8 cellular contexts compared by ENCODE assay signal in the genomic region with DNA sequence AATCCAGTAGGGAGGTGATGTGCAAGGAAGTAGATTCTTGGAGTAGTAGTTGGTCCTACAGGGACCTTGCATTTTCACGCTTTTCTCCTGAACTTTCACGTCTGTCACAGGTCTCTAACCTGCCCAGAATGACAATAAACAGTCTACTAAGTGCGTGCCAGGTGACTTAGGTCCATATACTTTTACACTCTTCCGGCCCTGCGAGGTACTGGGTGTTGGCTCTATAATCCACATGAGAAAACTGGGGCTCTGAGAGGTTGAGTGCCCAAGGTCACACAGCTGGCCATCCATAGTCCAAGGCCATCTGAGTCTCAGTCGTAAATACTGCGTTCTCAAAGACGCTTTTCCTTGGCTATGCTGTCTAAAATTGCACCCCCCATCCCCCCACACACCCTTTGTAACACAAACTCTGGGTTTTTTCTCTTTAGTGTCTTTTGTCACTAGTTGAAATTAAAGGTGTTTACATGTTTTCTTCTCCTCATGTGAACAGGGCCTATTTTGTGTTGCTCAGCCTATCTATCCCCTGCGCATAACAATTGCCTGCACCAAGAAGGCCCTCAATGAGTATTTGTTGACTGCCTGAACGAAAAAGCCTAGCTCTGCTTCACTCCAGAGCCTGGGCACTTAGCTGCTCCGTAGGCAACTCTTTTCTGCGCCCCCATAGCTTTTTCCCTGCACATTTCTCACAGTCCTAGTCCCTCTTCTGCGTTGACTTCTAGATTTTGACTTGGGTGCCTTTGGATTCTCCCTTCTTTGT. TPM values are rescaled to one million over a fixed set of nuclear protein-coding genes. Genes with fewer than 3 reads are reported as not detected.
A peak's percentile ranks its signal among the peaks of the same experiment; 100 is the strongest.
DNase-seq lines count a peak whose midpoint lies in the region; ATAC-seq and TF ChIP-seq lines count a peak whose summit lies in the region.

No MANE protein-coding gene starts in this region.

- no peaks in the 10 kb centered on the region for H3K9me3 ChIP-seq in esophagus (ENCODE audit: control insufficient read depth in 2 of 2, insufficient read depth in 1 of 2, low read depth in 1 of 2, low read length in 1 of 2)

- H3K27me3 ChIP-seq in BJ (ENCODE audit: control insufficient read depth, insufficient read depth, low read length), result no peaks in the 10 kb centered on the region
- no peaks in the 10 kb centered on the region for H3K27me3 ChIP-seq in esophagus (ENCODE audit: control insufficient read depth in 1 of 2, insufficient read depth in 2 of 2, low read length in 2 of 2)

- peaks cover 17% of the 10 kb centered on the region for H3K36me3 Mint-ChIP-seq in osteocyte (ENCODE audit: unreplicated experiment)

- POLR2A ChIA-PET in BJ (lab: Charles Lee), result no interaction called here

- CTCF ChIA-PET in BJ (lab: Yijun Ruan, JAX), result interaction anchor here (1.5 kb wide), 1 partner anchor 15 kb away, joined by 5 read pairs; no protein-coding TSS in a partner anchor

- ATAC-seq in GM21576 (IDR thresholded peaks at IDR 0.05; ENCODE audit: unreplicated experiment), result peak; percentile 3
- ATAC-seq in omental fat pad (ENCODE audit: low FRiP score), result no peak

- peaks cover 20% of the 10 kb centered on the region for H3K27me3 Mint-ChIP-seq in osteocyte (ENCODE audit: unreplicated experiment)

- peaks cover 4 to 7% of the 10 kb centered on the region in 2 donors for H3K4me1 ChIP-seq in esophagus (ENCODE audit: control insufficient read depth in 2 of 2, insufficient read depth in 2 of 2, low read length in 1 of 2)

- DNase-seq in BJ (ENCODE audit: low read depth) (no peak), RKO (ENCODE audit: low spot score) (peak; percentile 12), osteocyte (ENCODE audit: extremely low spot score, unreplicated experiment) (no peak), Kasumi-1 (lab: John Stamatoyannopoulos, UW) (no peak), omental fat pad (ENCODE audit: low spot score) (no peak), cerebellar cortex (ENCODE audit: low spot score) (no peak)

- TF ChIP-seq CTCF in BJ (IDR thresholded peaks at IDR 0.05; ENCODE audit: insufficient read depth, low read depth, low read length) (no peak), osteocyte (IDR thresholded peaks at IDR 0.05) (no peak), omental fat pad (IDR thresholded peaks at IDR 0.05) (no peak)

- H3K9me3 Mint-ChIP-seq in osteocyte (ENCODE audit: unreplicated experiment), result no peaks in the 10 kb centered on the region

- H3K4me3 ChIP-seq in BJ (ENCODE audit: low read depth, low read length) (peak overlapping the region; percentile 89), esophagus (ENCODE audit: low read depth in 1 of 2, low read length in 2 of 2) (peak overlapping the region; percentile 79 to 80)

- H3K4me1 Mint-ChIP-seq in osteocyte (ENCODE audit: unreplicated experiment), result peaks cover 21% of the 10 kb centered on the region

- H3K27ac Mint-ChIP-seq in osteocyte (ENCODE audit: unreplicated experiment), result peak overlapping the region; percentile 68

- WGBS in esophagus, 2 donors, result 28 to 29% methylated on average over 13 of the region's 13 CpGs

- H3K36me3 ChIP-seq in BJ (ENCODE audit: control insufficient read depth, insufficient read depth, low read length) (peaks cover 4% of the 10 kb centered on the region; the same call in 1 of the 2 replicates), esophagus (ENCODE audit: control insufficient read depth in 2 of 2, insufficient read depth in 2 of 2, low read length in 1 of 2) (peaks cover 0 to 8% of the 10 kb centered on the region in 2 donors)

- H3K4me3 Mint-ChIP-seq in osteocyte (ENCODE audit: unreplicated experiment), result peak overlapping the region; percentile 90

- H3K27ac ChIP-seq in esophagus (ENCODE audit: low read depth in 2 of 2, low read length in 1 of 2), result peak overlapping the region; percentile 72 to 80

RNA-seq across cellular contexts. Expression of a gene that starts 0.9 kb away (rescaled TPM):
- polyA plus RNA-seq in BJ (2011; rRNA removed) (89.9 and 103 TPM in 2 replicates), esophagus (10 to 100 TPM in 1 of 2 donors, 1 to 10 TPM in 1; 9.3 to 14.1 TPM)
- polyA minus RNA-seq in BJ (2011; rRNA and poly(A)+ RNA removed), result 67.2 and 83.6 TPM in 2 replicates
- total RNA-seq in osteocyte (39.7 and 44.6 TPM in 2 replicates), omental fat pad (10 to 100 TPM; 18.8 to 32.6 (median 23.7) TPM)

RNA-seq across cellular contexts. Expression of a gene that starts 35.3 kb away (rescaled TPM):
- polyA plus RNA-seq in BJ (2011; rRNA removed), result 0.01 TPM in 1 of 2 replicates, not detected in the other
- polyA minus RNA-seq in BJ (2011; rRNA and poly(A)+ RNA removed), result not detected in 2 replicates
- under 1 TPM; 0.02 to 0.08 TPM for polyA plus RNA-seq in esophagus
- not detected in 2 replicates for total RNA-seq in osteocyte
- under 1 TPM in 3 of 4 donors, not detected in 1; 0.13 to 0.96 (median 0.32) TPM for total RNA-seq in omental fat pad
